ENCODE assay signal across 23 cellular contexts in the genomic region with DNA sequence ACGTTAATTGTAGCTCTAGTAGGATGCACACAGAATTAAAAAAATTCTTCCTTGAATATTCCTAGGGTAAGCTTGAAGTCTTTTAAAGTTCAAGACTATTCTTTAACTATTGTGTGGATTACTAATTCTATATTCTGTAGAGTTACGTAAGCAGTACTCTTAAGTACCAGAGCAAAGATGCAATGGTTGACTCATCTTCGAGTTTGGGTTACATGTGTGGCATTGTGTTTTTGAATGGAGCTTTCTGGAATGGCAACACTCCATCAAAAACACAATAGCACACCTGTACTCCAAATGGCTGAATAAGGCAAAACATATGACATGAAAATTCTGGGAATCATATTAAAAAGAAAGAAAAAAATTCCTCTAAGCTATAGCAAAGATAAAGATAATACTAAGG.
"Had no signal": no experiment of that assay in that cellular context is flagged by ENCODE, and none has a peak within 500 bp of the region (broad histone marks: within the 10 kb centered on the region; RNA-seq: fewer than 3 reads in every experiment).

No MANE protein-coding gene starts in this region.

- H3K36me3 ChIP-seq: lower lobe of right lung, neutrophil, pancreas, right lobe of liver, thyroid gland, vagina had no signal

- ATAC-seq: effector memory CD8-positive, alpha-beta T cell; left ventricle myocardium superior; lower lobe of right lung; natural killer cell treated with Interleukin-12 subunit alpha and Interleukin-12 subunit beta and Interleukin-15 and Interleukin-18, amount 100 ng/mL, for 72 hours; pancreas; right lobe of liver; stimulated activated naive CD8-positive, alpha-beta T cell treated with anti-CD3 and anti-CD28 coated beads, Interleukin-15, amount 100 ng/mL, for 72 hours had no signal

- H3K27ac Mint-ChIP-seq: effector memory CD8-positive, alpha-beta T cell; naive B cell; natural killer cell treated with Interleukin-12 subunit alpha and Interleukin-12 subunit beta and Interleukin-15 and Interleukin-18, amount 100 ng/mL, for 72 hours; stimulated activated naive CD8-positive, alpha-beta T cell treated with anti-CD3 and anti-CD28 coated beads, Interleukin-15, amount 100 ng/mL, for 72 hours had no signal

- H3K4me3 Mint-ChIP-seq: effector memory CD8-positive, alpha-beta T cell; naive B cell; natural killer cell treated with Interleukin-12 subunit alpha and Interleukin-12 subunit beta and Interleukin-15 and Interleukin-18, amount 100 ng/mL, for 72 hours; neural crest cell; stimulated activated naive CD8-positive, alpha-beta T cell treated with anti-CD3 and anti-CD28 coated beads, Interleukin-15, amount 100 ng/mL, for 72 hours had no signal

- H3K9me3 ChIP-seq: lower lobe of right lung, neutrophil, pancreas, right lobe of liver, thyroid gland, vagina had no signal

- H3K9me3 Mint-ChIP-seq: effector memory CD8-positive, alpha-beta T cell; neural crest cell; stimulated activated naive CD8-positive, alpha-beta T cell treated with anti-CD3 and anti-CD28 coated beads, Interleukin-15, amount 100 ng/mL, for 72 hours had no signal

- H3K4me1 Mint-ChIP-seq: naive B cell; neural crest cell; stimulated activated naive CD8-positive, alpha-beta T cell treated with anti-CD3 and anti-CD28 coated beads, Interleukin-15, amount 100 ng/mL, for 72 hours had no signal

- H3K4me3 ChIP-seq: lower lobe of right lung, pancreas, right lobe of liver, smooth muscle cell, thyroid gland, vagina had no signal

- H3K36me3 Mint-ChIP-seq: naive B cell; natural killer cell treated with Interleukin-12 subunit alpha and Interleukin-12 subunit beta and Interleukin-15 and Interleukin-18, amount 100 ng/mL, for 72 hours had no signal

- FAIRE-seq: endometrium, frontal cortex, keratinocyte, pancreas had no signal

- H3K4me1 ChIP-seq: lower lobe of right lung, pancreas, right lobe of liver, thyroid gland, vagina had no signal

- H3K27me3 ChIP-seq: neutrophil, right lobe of liver, thyroid gland, vagina had no signal

- DNase-seq: cortex of kidney; effector memory CD8-positive, alpha-beta T cell; left ventricle myocardium superior; lower lobe of right lung; naive B cell; pancreas; right lobe of liver; stimulated activated CD4-positive, alpha-beta T cell treated with anti-CD3 and anti-CD28 coated beads, Interleukin-12 subunit alpha, Interleukin-12 subunit beta, amount 100 ng/mL, for 4 hours; stimulated activated CD4-positive, alpha-beta T cell treated with anti-CD3 and anti-CD28 coated beads, Interleukin-1b, Interleukin-23, amount 100 ng/mL, for 48 hours; stimulated activated CD4-positive, alpha-beta T cell treated with anti-CD3 and anti-CD28 coated beads, Interleukin-4, amount 100 ng/mL, for 1 hour; stimulated activated CD8-positive, alpha-beta memory T cell treated with anti-CD3 and anti-CD28 coated beads, Interleukin-4, amount 100 ng/mL, for 48 hours; stimulated activated naive CD4-positive, alpha-beta T cell; stimulated activated naive CD8-positive, alpha-beta T cell treated with anti-CD3 and anti-CD28 coated beads, Interleukin-15, amount 100 ng/mL, for 72 hours; thyroid gland; trophoblast cell had no signal
